30 cellular contexts compared by ENCODE assay signal in genomic region chr1:18290740-18291412, GRCh38.
A peak's percentile ranks its signal among the peaks of the same experiment; 100 is the strongest.
DNase-seq lines count a peak whose midpoint lies in the region; ATAC-seq, FAIRE-seq and TF ChIP-seq lines count a peak whose summit lies in the region.
"Had no signal": no experiment of that assay in that cellular context is flagged by ENCODE, and none has a peak within 500 bp of the region (broad histone marks: within the 10 kb centered on the region; RNA-seq: fewer than 3 reads in every experiment).

No MANE protein-coding gene starts in this region.

- POLR2A ChIA-PET in K562 (lab: Yijun Ruan, JAX): no interaction called here

- H3K9me3 ChIP-seq in K562 (replicated peaks; ENCODE audit: control insufficient read depth, insufficient read depth, low read depth, low read length) (no peaks in the 10 kb centered on the region), small intestine (ENCODE audit: control insufficient read depth, low read depth) (no peaks in the 10 kb centered on the region)
- H3K9me3 ChIP-seq: left ventricle myocardium inferior, MG63, transverse colon had no signal

- TF ChIP-seq POLR2A in K562 (conservative IDR thresholded peaks at IDR 0.05): no peak

- no peak overlapping the region for H3K27ac ChIP-seq in K562 (ENCODE audit: extremely low read depth, low read depth, low read length)
- H3K27ac ChIP-seq in small intestine (ENCODE audit: low read depth in 1 of 2, low read length in 1 of 2): no peak overlapping the region
- H3K27ac ChIP-seq: left ventricle myocardium inferior, RWPE1, SK-N-MC, skin epidermis, transverse colon had no signal

- H3K4me3 ChIP-seq in K562 (no peak overlapping the region), small intestine (ENCODE audit: low read depth in 1 of 2, low read length in 2 of 2) (no peak overlapping the region)
- H3K4me3 ChIP-seq: left ventricle myocardium inferior, MG63, SK-N-MC, skin epidermis, transverse colon had no signal

- peaks cover 89% of the 10 kb centered on the region for H3K27me3 Mint-ChIP-seq in nephron (ENCODE audit: low read depth)

- H3K4me3 Mint-ChIP-seq in nephron: no peak overlapping the region
- H3K4me3 Mint-ChIP-seq: central memory CD8-positive, alpha-beta T cell; dendritic cell treated with granulocyte-macrophage colony-stimulating factor and Interleukin-4, amounts not matched to agents 40 ng/mL and 50 ng/mL, for 4 days; immature natural killer cell had no signal

- H3K9me1 ChIP-seq in K562 (ENCODE audit: control insufficient read depth, insufficient read depth, low read length): no peaks in the 10 kb centered on the region

- H3K36me3 Mint-ChIP-seq in nephron (ENCODE audit: low read depth): no peaks in the 10 kb centered on the region
- H3K36me3 Mint-ChIP-seq: immature natural killer cell had no signal

- ATAC-seq in K562 (no peak; the same call in 2 of the 3 replicates), HG03571 (IDR thresholded peaks at IDR 0.05; ENCODE audit: unreplicated experiment) (no peak)

- BruUV-seq in K562 (replicated peaks; lab: Mats Ljungman, UMichigan): no TSS peak

- WGBS in K562 (ENCODE audit: insufficient coverage, low coverage, missing lambda C conversion rate): 1% methylated on average over 27 of the region's 27 CpGs
- WGBS in small intestine, 3 donors: 62 to 65% (median 64%) methylated on average over 26 to 27 of the region's 27 CpGs

- H3K27ac Mint-ChIP-seq in nephron: peak overlapping the region in 2 of 3 experiments; percentile 5 to 73
- H3K27ac Mint-ChIP-seq: dendritic cell treated with granulocyte-macrophage colony-stimulating factor and Interleukin-4, amounts not matched to agents 40 ng/mL and 50 ng/mL, for 4 days; immature natural killer cell had no signal

- FAIRE-seq in K562 (lab: Jason Lieb, UNC) (no peak), small intestine (lab: Jason Lieb, UNC) (no peak)
- FAIRE-seq: frontal cortex, GM12892, H54, TTC549 had no signal

- no peak for TF ChIP-seq EP300 in K562 (IDR thresholded peaks at IDR 0.05; ENCODE audit: low read length)

- CTCF ChIA-PET in K562 (lab: Yijun Ruan, JAX; ENCODE audit: low intra/inter-chr PET ratio): no interaction called here

- no peaks in the 10 kb centered on the region for H3K79me2 ChIP-seq in K562 (ENCODE audit: control insufficient read depth, insufficient read depth, low read length)

- peaks cover 24% of the 10 kb centered on the region; the same call in 1 of the 2 replicates for H4K20me1 ChIP-seq in K562 (replicated peaks; ENCODE audit: control insufficient read depth, insufficient read depth, low read length)

- H3K9me3 Mint-ChIP-seq in nephron: no peaks in the 10 kb centered on the region
- H3K9me3 Mint-ChIP-seq: central memory CD8-positive, alpha-beta T cell; dendritic cell treated with granulocyte-macrophage colony-stimulating factor and Interleukin-4, amounts not matched to agents 40 ng/mL and 50 ng/mL, for 4 days had no signal

- H2AFZ ChIP-seq in K562 (ENCODE audit: low read depth, low read length): no peak overlapping the region

- DNase-seq in NCI-H1694 treated with DMSO at 0.1 percent for 48 hours (lab: John Stamatoyannopoulos, UW) (peak; percentile 17), NCI-H1694 (lab: John Stamatoyannopoulos, UW) (no peak), NCI-H1105 treated with DMSO at 0.1 percent for 48 hours (lab: John Stamatoyannopoulos, UW) (peak; percentile 16), K562 (ENCODE audit: extremely low read depth in 1 of 4, low spot score in 3 of 4) (no peak), small intestine (no peak), SIG-M5 (lab: John Stamatoyannopoulos, UW) (no peak)
- DNase-seq: 8988T; activated CD4-positive, alpha-beta T cell treated with anti-CD3 and anti-CD28 coated beads for 4 hours; activated gamma-delta T cell; activated T-cell treated with anti-CD3 and anti-CD28 coated beads, Interleukin-2, amount 50 U/mL, for 1 hour; EL; immature natural killer cell; KG1; left ventricle myocardium inferior; MG63; NCI-H1417 treated with DMSO at 0.1 percent for 48 hours; NCI-H2107; NCI-H774; transverse colon had no signal

- no peak overlapping the region for H3K4me2 ChIP-seq in K562 (ENCODE audit: insufficient read depth, low read length)

- in situ Hi-C loops in K562 (cut with MboI): no loop called here

- TF ChIP-seq CTCF in K562 (IDR thresholded peaks at IDR 0.05 in 2 of 3, conservative IDR thresholded peaks at IDR 0.05 in 1 of 3; ENCODE audit: insufficient read depth in 2 of 3, low read depth in 1 of 3, low read length in 3 of 3) (no peak), nephron (IDR thresholded peaks at IDR 0.05; ENCODE audit: unreplicated experiment in 3 of 3) (no peak)

- no peak overlapping the region for H3K9ac ChIP-seq in K562 (ENCODE audit: insufficient read depth in 1 of 2, low read depth in 2 of 2, low read length in 2 of 2)

- TF ChIP-seq RAD21 in K562 (CRISPR knock-in tag; conservative IDR thresholded peaks at IDR 0.05 in 1 of 2, IDR thresholded peaks at IDR 0.05 in 1 of 2): no peak

- H3K4me1 ChIP-seq in K562 (replicated peaks in 1 of 2; ENCODE audit: control insufficient read depth in 2 of 2, insufficient read depth in 2 of 2, low read length in 2 of 2) (peaks cover 0 to 3% of the 10 kb centered on the region in 2 experiments; a peak in 1 of 5 replicates), small intestine (ENCODE audit: control insufficient read depth in 2 of 2, insufficient read depth in 1 of 2, low read depth in 1 of 2, low read length in 1 of 2) (no peaks in the 10 kb centered on the region)
- H3K4me1 ChIP-seq: left ventricle myocardium inferior, transverse colon had no signal

- H3K36me3 ChIP-seq in K562 (ENCODE audit: control insufficient read depth, insufficient read depth, low read length): no peaks in the 10 kb centered on the region
- no peaks in the 10 kb centered on the region for H3K36me3 ChIP-seq in small intestine (ENCODE audit: control insufficient read depth in 2 of 2, insufficient read depth in 2 of 2, low read length in 2 of 2)
- H3K36me3 ChIP-seq: left ventricle myocardium inferior, MG63, transverse colon had no signal

- peaks cover 32 to 66% of the 10 kb centered on the region in 2 experiments; a peak in 4 of 5 replicates for H3K27me3 ChIP-seq in K562 (ENCODE audit: control insufficient read depth in 2 of 2, insufficient read depth in 2 of 2, low read length in 2 of 2)
- H3K27me3 ChIP-seq in small intestine (ENCODE audit: control insufficient read depth in 2 of 2, insufficient read depth in 2 of 2, low read length in 2 of 2): peaks cover 0 to 12% of the 10 kb centered on the region in 2 donors

- H3K4me1 Mint-ChIP-seq in nephron: peaks cover 9% of the 10 kb centered on the region
- H3K4me1 Mint-ChIP-seq: central memory CD8-positive, alpha-beta T cell; immature natural killer cell had no signal

- intact Hi-C loops in K562 (cut with micrococcal nuclease): loop anchor here (10.0 kb wide), 1 partner anchor 284 kb away; no protein-coding TSS in a partner anchor

TF ChIP-seq in K562, 482 proteins besides CTCF, POLR2A, EP300 and RAD21:
- TF ChIP-seq KAT2B (IDR thresholded peaks at IDR 0.05; ENCODE audit: low read depth, low read length) (no peak), SPI1 (IDR thresholded peaks at IDR 0.05; ENCODE audit: borderline replicate concordance, low read depth, low read length) (peak; percentile 78)

Comparison
In these comparisons a context has a peak if more than half of its experiments do, and no peak if none do; other contexts are left out.
1. DNase-seq: peak in NCI-H1694 treated with DMSO at 0.1 percent for 48 hours (single experiment) and NCI-H1105 treated with DMSO at 0.1 percent for 48 hours (single experiment); none in NCI-H1694 (single experiment), K562 (0 of 4), small intestine (single experiment) and SIG-M5 (single experiment).